1 cellular context compared by ENCODE assay signal in the genomic region with DNA sequence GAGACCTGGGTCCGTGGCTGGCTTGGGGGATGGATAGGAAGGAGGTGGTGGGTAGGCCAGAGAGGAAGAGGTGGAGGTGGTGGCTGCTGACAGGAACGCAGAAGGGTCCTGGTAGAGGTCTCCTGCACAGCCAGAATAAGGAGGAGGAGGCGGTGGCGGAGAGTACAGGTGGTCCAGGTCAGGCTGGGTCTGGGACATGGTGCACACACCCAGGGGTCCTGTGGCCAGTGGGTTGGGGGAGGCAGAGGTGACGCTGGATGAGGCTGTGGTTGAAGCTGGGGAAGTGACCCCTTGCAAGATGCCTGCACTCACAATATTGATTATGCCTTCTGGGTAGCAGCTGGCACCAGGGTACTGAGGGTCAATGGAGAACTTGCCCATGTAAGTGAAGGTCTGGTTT.
TF ChIP-seq lines count a peak whose summit lies in the region.

No MANE protein-coding gene starts in this region.

TF ChIP-seq in GM23338, 12 proteins besides CTCF, POLR2A, EP300 and RAD21:
- TF ChIP-seq, protein P1, sequence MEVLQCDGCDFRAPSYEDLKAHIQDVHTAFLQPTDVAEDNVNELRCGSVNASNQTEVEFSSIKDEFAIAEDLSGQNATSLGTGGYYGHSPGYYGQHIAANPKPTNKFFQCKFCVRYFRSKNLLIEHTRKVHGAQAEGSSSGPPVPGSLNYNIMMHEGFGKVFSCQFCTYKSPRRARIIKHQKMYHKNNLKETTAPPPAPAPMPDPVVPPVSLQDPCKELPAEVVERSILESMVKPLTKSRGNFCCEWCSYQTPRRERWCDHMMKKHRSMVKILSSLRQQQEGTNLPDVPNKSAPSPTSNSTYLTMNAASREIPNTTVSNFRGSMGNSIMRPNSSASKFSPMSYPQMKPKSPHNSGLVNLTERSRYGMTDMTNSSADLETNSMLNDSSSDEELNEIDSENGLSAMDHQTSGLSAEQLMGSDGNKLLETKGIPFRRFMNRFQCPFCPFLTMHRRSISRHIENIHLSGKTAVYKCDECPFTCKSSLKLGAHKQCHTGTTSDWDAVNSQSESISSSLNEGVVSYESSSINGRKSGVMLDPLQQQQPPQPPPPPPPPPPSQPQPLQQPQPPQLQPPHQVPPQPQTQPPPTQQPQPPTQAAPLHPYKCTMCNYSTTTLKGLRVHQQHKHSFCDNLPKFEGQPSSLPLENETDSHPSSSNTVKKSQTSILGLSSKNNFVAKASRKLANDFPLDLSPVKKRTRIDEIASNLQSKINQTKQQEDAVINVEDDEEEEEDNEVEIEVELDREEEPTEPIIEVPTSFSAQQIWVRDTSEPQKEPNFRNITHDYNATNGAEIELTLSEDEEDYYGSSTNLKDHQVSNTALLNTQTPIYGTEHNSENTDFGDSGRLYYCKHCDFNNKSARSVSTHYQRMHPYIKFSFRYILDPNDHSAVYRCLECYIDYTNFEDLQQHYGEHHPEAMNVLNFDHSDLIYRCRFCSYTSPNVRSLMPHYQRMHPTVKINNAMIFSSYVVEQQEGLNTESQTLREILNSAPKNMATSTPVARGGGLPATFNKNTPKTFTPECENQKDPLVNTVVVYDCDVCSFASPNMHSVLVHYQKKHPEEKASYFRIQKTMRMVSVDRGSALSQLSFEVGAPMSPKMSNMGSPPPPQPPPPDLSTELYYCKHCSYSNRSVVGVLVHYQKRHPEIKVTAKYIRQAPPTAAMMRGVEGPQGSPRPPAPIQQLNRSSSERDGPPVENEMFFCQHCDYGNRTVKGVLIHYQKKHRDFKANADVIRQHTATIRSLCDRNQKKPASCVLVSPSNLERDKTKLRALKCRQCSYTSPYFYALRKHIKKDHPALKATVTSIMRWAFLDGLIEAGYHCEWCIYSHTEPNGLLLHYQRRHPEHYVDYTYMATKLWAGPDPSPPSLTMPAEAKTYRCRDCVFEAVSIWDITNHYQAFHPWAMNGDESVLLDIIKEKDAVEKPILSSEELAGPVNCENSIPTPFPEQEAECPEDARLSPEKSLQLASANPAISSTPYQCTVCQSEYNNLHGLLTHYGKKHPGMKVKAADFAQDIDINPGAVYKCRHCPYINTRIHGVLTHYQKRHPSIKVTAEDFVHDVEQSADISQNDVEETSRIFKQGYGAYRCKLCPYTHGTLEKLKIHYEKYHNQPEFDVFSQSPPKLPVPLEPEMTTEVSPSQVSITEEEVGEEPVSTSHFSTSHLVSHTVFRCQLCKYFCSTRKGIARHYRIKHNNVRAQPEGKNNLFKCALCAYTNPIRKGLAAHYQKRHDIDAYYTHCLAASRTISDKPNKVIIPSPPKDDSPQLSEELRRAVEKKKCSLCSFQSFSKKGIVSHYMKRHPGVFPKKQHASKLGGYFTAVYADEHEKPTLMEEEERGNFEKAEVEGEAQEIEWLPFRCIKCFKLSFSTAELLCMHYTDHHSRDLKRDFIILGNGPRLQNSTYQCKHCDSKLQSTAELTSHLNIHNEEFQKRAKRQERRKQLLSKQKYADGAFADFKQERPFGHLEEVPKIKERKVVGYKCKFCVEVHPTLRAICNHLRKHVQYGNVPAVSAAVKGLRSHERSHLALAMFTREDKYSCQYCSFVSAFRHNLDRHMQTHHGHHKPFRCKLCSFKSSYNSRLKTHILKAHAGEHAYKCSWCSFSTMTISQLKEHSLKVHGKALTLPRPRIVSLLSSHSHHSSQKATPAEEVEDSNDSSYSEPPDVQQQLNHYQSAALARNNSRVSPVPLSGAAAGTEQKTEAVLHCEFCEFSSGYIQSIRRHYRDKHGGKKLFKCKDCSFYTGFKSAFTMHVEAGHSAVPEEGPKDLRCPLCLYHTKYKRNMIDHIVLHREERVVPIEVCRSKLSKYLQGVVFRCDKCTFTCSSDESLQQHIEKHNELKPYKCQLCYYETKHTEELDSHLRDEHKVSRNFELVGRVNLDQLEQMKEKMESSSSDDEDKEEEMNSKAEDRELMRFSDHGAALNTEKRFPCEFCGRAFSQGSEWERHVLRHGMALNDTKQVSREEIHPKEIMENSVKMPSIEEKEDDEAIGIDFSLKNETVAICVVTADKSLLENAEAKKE (CRISPR knock-in tag; IDR thresholded peaks at IDR 0.05), result no peak
- TF ChIP-seq ZNF114 (CRISPR knock-in tag; IDR thresholded peaks at IDR 0.05) (no peak), EZH2phosphoT487 (IDR thresholded peaks at IDR 0.05; ENCODE audit: unreplicated experiment) (no peak), STAT1 (IDR thresholded peaks at IDR 0.05; ENCODE audit: unreplicated experiment) (no peak), POLR2AphosphoS5 (IDR thresholded peaks at IDR 0.05; ENCODE audit: low read depth) (no peak), NANOG (IDR thresholded peaks at IDR 0.05; ENCODE audit: borderline replicate concordance) (no peak), JUNB (IDR thresholded peaks at IDR 0.05; ENCODE audit: unreplicated experiment) (no peak), CREB1 (CRISPR knock-in tag; IDR thresholded peaks at IDR 0.05; ENCODE audit: low read depth) (no peak)
